24 cellular contexts compared by ENCODE assay signal in the genomic region with DNA sequence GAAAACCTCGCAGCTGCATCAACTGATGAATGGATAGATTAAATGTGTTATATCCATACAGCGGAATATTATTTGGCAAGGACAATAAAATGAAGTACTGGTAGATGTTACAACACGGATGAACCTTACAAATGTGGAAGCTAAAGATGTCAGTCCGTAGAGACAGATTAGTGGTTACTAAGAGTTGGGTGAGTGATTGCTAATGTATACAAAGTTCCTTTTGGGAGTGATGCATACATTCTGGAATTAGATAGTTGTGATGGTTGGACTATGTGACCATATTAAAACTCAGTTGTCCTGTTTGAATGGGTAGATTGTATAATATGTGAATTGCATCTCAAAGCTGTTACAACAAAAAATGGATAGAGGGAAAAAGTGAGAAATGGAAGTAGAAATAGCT. TPM values are rescaled to one million over a fixed set of nuclear protein-coding genes. Genes with fewer than 3 reads are reported as not detected.
DNase-seq lines count a peak whose midpoint lies in the region; ATAC-seq, FAIRE-seq and TF ChIP-seq lines count a peak whose summit lies in the region.
"Had no signal": no experiment of that assay in that cellular context is flagged by ENCODE, and none has a peak within 500 bp of the region (broad histone marks: within the 10 kb centered on the region; RNA-seq: fewer than 3 reads in every experiment).

No MANE protein-coding gene starts in this region.

- no peaks in the 10 kb centered on the region for H3K9me3 Mint-ChIP-seq in activated naive CD4-positive, alpha-beta T cell treated with anti-CD3 and anti-CD28 coated beads, Interleukin-2, amount 50 U/mL, for 24 hours
- no peaks in the 10 kb centered on the region for H3K9me3 Mint-ChIP-seq in activated naive CD4-positive, alpha-beta T cell treated with anti-CD3 and anti-CD28 coated beads for 36 hours
- H3K9me3 Mint-ChIP-seq in astrocyte (ENCODE audit: unreplicated experiment) = no peaks in the 10 kb centered on the region
- H3K9me3 Mint-ChIP-seq: activated CD8-positive, alpha-beta T cell treated with anti-CD3 and anti-CD28 coated beads for 36 hours; activated T-helper 2 cell treated with anti-CD3 and anti-CD28 coated beads, Interferon-gamma antibody, Interleukin-2, Interleukin-4, amounts not matched to agents 10 μg/mL and 5 μg/mL and 100 μg/mL, durations not matched to agents 14 hours and 24 hours and 36 hours; GM23338; memory B cell had no signal

- no peak for TF ChIP-seq CTCF in IMR-90 (conservative IDR thresholded peaks at IDR 0.05; ENCODE audit: low read depth, low read length)
- no peak for TF ChIP-seq CTCF in astrocyte (IDR thresholded peaks at IDR 0.05; ENCODE audit: insufficient read depth, low read depth, low read length)
- no peak for TF ChIP-seq CTCF in neural cell (IDR thresholded peaks at IDR 0.05; ENCODE audit: poor library complexity, severe bottlenecking)

- H3K27ac ChIP-seq in IMR-90 (ENCODE audit: insufficient read depth, low read length) (no peak overlapping the region), astrocyte (ENCODE audit: low read depth, low read length) (no peak overlapping the region), neural cell (ENCODE audit: low read length) (no peak overlapping the region)
- H3K27ac ChIP-seq: colonic mucosa, neutrophil, VCaP had no signal

- no peaks in the 10 kb centered on the region for H3F3A ChIP-seq in neural cell (ENCODE audit: insufficient read depth, low read length, poor library complexity, severe bottlenecking)

- H3K9ac ChIP-seq in IMR-90 (ENCODE audit: low read depth, low read length) (no peak overlapping the region), astrocyte (ENCODE audit: low read length) (no peak overlapping the region), neural cell (ENCODE audit: low read length) (no peak overlapping the region)

- H3K56ac ChIP-seq in IMR-90 (ENCODE audit: extremely low read depth, insufficient read depth, low read length) = no peak overlapping the region

- H4K5ac ChIP-seq in IMR-90 (ENCODE audit: low read depth, low read length) = no peak overlapping the region

- no peaks in the 10 kb centered on the region for H3K27me3 ChIP-seq in IMR-90 (ENCODE audit: control insufficient read depth, insufficient read depth, low read length)
- H3K27me3 ChIP-seq in astrocyte (ENCODE audit: insufficient read depth, low read length) = no peaks in the 10 kb centered on the region
- H3K27me3 ChIP-seq in neural cell (ENCODE audit: insufficient read depth, low read depth, low read length) = no peaks in the 10 kb centered on the region
- H3K27me3 ChIP-seq: colonic mucosa, MG63, neutrophil had no signal

- H3K14ac ChIP-seq in IMR-90 (replicated peaks; ENCODE audit: low read depth, low read length) = no peak overlapping the region

- no peak overlapping the region for H2AK5ac ChIP-seq in IMR-90 (ENCODE audit: low read depth, low read length)

- dilution Hi-C loops in IMR-90 (cut with HindIII; ENCODE audit: low sequenced_read_pairs, unreplicated experiment) = no loop called here

- no peak for TF ChIP-seq EP300 in neural cell (conservative IDR thresholded peaks at IDR 0.05; ENCODE audit: poor library complexity, severe bottlenecking)

- no peak for ATAC-seq in IMR-90 (ENCODE audit: low read depth)
- ATAC-seq: activated CD8-positive, alpha-beta T cell treated with anti-CD3 and anti-CD28 coated beads for 36 hours; GM23338; Panc1 had no signal

- no peak overlapping the region for H3K23ac ChIP-seq in IMR-90 (ENCODE audit: low read depth, low read length)

- no peak overlapping the region for H3K27ac Mint-ChIP-seq in activated naive CD4-positive, alpha-beta T cell treated with anti-CD3 and anti-CD28 coated beads, Interleukin-2, amount 50 U/mL, for 24 hours
- H3K27ac Mint-ChIP-seq in activated naive CD4-positive, alpha-beta T cell treated with anti-CD3 and anti-CD28 coated beads for 36 hours = no peak overlapping the region
- no peak overlapping the region for H3K27ac Mint-ChIP-seq in astrocyte (ENCODE audit: unreplicated experiment)
- H3K27ac Mint-ChIP-seq: activated CD8-positive, alpha-beta T cell treated with anti-CD3 and anti-CD28 coated beads for 36 hours; activated T-helper 2 cell treated with anti-CD3 and anti-CD28 coated beads, Interferon-gamma antibody, Interleukin-2, Interleukin-4, amounts not matched to agents 10 μg/mL and 5 μg/mL and 100 μg/mL, durations not matched to agents 14 hours and 24 hours and 36 hours; GM23338; memory B cell had no signal

- in situ Hi-C loops in IMR-90 (cut with MboI; ENCODE audit: low sequenced_read_pairs) = no loop called here

- DNase-seq in activated naive CD4-positive, alpha-beta T cell treated with anti-CD3 and anti-CD28 coated beads for 36 hours = no peak
- peak; percentile 33 for DNase-seq in IMR-90
- no peak for DNase-seq in astrocyte (ENCODE audit: low read depth)
- DNase-seq in pons (ENCODE audit: low spot score) = no peak
- no peak for DNase-seq in NCI-H1105 treated with DMSO at 0.1 percent for 48 hours (lab: John Stamatoyannopoulos, UW)
- DNase-seq in NCI-H345 (lab: John Stamatoyannopoulos, UW) = no peak
- DNase-seq: activated CD8-positive, alpha-beta T cell treated with anti-CD3 and anti-CD28 coated beads for 36 hours; colonic mucosa; GDM1; MG63; NCI-H1930; NCI-H510A treated with DMSO at 0.1 percent for 48 hours; stimulated activated CD4-positive, alpha-beta T cell treated with anti-CD3 and anti-CD28 coated beads, Interleukin-1b, Interleukin-23, amount 100 ng/mL, for 48 hours; substantia nigra had no signal

- peaks cover 40% of the 10 kb centered on the region for H3K4me1 Mint-ChIP-seq in activated naive CD4-positive, alpha-beta T cell treated with anti-CD3 and anti-CD28 coated beads, Interleukin-2, amount 50 U/mL, for 24 hours
- H3K4me1 Mint-ChIP-seq in activated naive CD4-positive, alpha-beta T cell treated with anti-CD3 and anti-CD28 coated beads for 36 hours (ENCODE audit: low read depth) = peaks cover 29% of the 10 kb centered on the region
- H3K4me1 Mint-ChIP-seq in astrocyte (ENCODE audit: low read depth, unreplicated experiment) = peaks cover 8% of the 10 kb centered on the region

- H2AFZ ChIP-seq in IMR-90 (replicated peaks; ENCODE audit: low read length, poor library complexity) = no peak overlapping the region
- H2AFZ ChIP-seq in astrocyte (ENCODE audit: low read depth, low read length) = no peak overlapping the region
- no peak overlapping the region for H2AFZ ChIP-seq in neural cell (ENCODE audit: low read depth, low read length)
- H2AFZ ChIP-seq: GM23338 had no signal

- POLR2A ChIA-PET in IMR-90 (lab: Charles Lee; ENCODE audit: unreplicated experiment) = interaction anchor here (0.7 to 0.8 kb wide), 2 partner anchors 10 to 14 kb away, joined by 3 to 4 read pairs; no protein-coding TSS in a partner anchor

- H3K9me1 ChIP-seq in IMR-90 (ENCODE audit: insufficient read depth, low read length) = no peaks in the 10 kb centered on the region

- H3K4me3 Mint-ChIP-seq in activated naive CD4-positive, alpha-beta T cell treated with anti-CD3 and anti-CD28 coated beads, Interleukin-2, amount 50 U/mL, for 24 hours = peak overlapping the region; percentile 98
- H3K4me3 Mint-ChIP-seq in activated naive CD4-positive, alpha-beta T cell treated with anti-CD3 and anti-CD28 coated beads for 36 hours = no peak overlapping the region
- H3K4me3 Mint-ChIP-seq in astrocyte (ENCODE audit: unreplicated experiment) = no peak overlapping the region

- no peak overlapping the region for H4K8ac ChIP-seq in IMR-90 (ENCODE audit: low read depth in 2 of 2, low read length in 2 of 2)

- no peak overlapping the region for H2BK5ac ChIP-seq in IMR-90 (ENCODE audit: low read depth, low read length, poor library complexity, severe bottlenecking)

- H3K4me3 ChIP-seq in IMR-90 (ENCODE audit: insufficient read depth, low read depth, low read length) = no peak overlapping the region
- H3K4me3 ChIP-seq in astrocyte (ENCODE audit: insufficient read depth, low read depth, low read length) = no peak overlapping the region
- H3K4me3 ChIP-seq in neural cell (ENCODE audit: low read length) = peak overlapping the region; percentile 91
- H3K4me3 ChIP-seq: colonic mucosa, GM23338 had no signal

- H3K4me2 ChIP-seq in IMR-90 (ENCODE audit: low read depth, low read length) (peak overlapping the region; percentile 31; the same call in 1 of the 2 replicates), astrocyte (ENCODE audit: low read length) (peak overlapping the region; percentile 95), neural cell (ENCODE audit: low read length) (no peak overlapping the region)
- H3K4me2 ChIP-seq: GM23338 had no signal

- H3K79me2 ChIP-seq in astrocyte (ENCODE audit: insufficient read depth, low read length) = peaks cover 55% of the 10 kb centered on the region
- H3K79me2 ChIP-seq in neural cell (replicated peaks; ENCODE audit: insufficient read depth, low read length) = peaks cover 43% of the 10 kb centered on the region

- H2BK120ac ChIP-seq in IMR-90 (ENCODE audit: low read depth, low read length) = no peak overlapping the region

- H3K27me3 Mint-ChIP-seq in activated naive CD4-positive, alpha-beta T cell treated with anti-CD3 and anti-CD28 coated beads, Interleukin-2, amount 50 U/mL, for 24 hours = no peaks in the 10 kb centered on the region
- H3K27me3 Mint-ChIP-seq in activated naive CD4-positive, alpha-beta T cell treated with anti-CD3 and anti-CD28 coated beads for 36 hours (ENCODE audit: low read depth) = no peaks in the 10 kb centered on the region
- no peaks in the 10 kb centered on the region for H3K27me3 Mint-ChIP-seq in astrocyte (ENCODE audit: low read depth, unreplicated experiment)
- H3K27me3 Mint-ChIP-seq: activated CD8-positive, alpha-beta T cell treated with anti-CD3 and anti-CD28 coated beads for 36 hours; memory B cell had no signal

- 89% methylated on average over 4 of the region's 4 CpGs; no CpG with 5 or more reads in 1 of the 2 experiments for WGBS in IMR-90 (ENCODE audit: extremely low coverage in 2 of 2, insufficient read length in 1 of 2), 2 experiments

- H3K9me2 ChIP-seq in neural cell (ENCODE audit: insufficient read depth, low read length) = no peaks in the 10 kb centered on the region

- TF ChIP-seq POLR2A in IMR-90 (IDR thresholded peaks at IDR 0.05; ENCODE audit: low read depth, low read length) = no peak

- FAIRE-seq in astrocyte (lab: Jason Lieb, UNC) = peak; percentile 83
- FAIRE-seq: endothelial cell of umbilical vein, islet of Langerhans had no signal

- intact Hi-C loops in activated naive CD4-positive, alpha-beta T cell treated with anti-CD3 and anti-CD28 coated beads for 36 hours (cut with micrococcal nuclease) = no loop called here
- intact Hi-C loops in IMR-90 (cut with micrococcal nuclease) = no loop called here

- H2BK20ac ChIP-seq in IMR-90 (ENCODE audit: low read depth, low read length) = no peak overlapping the region

- no peak overlapping the region for H4K91ac ChIP-seq in IMR-90 (ENCODE audit: insufficient read depth, low read depth, low read length)

- H3K79me1 ChIP-seq in IMR-90 (ENCODE audit: low read depth in 1 of 2, low read length in 2 of 2) = peaks cover 13 to 32% of the 10 kb centered on the region in 2 experiments; a peak in 3 of 4 replicates

- H3K36me3 Mint-ChIP-seq in activated naive CD4-positive, alpha-beta T cell treated with anti-CD3 and anti-CD28 coated beads, Interleukin-2, amount 50 U/mL, for 24 hours = peaks cover 12% of the 10 kb centered on the region
- H3K36me3 Mint-ChIP-seq in activated naive CD4-positive, alpha-beta T cell treated with anti-CD3 and anti-CD28 coated beads for 36 hours (ENCODE audit: low read depth) = peaks cover 19% of the 10 kb centered on the region
- H3K36me3 Mint-ChIP-seq in astrocyte (ENCODE audit: low read depth, unreplicated experiment) = peaks cover 2% of the 10 kb centered on the region

- no TSS peak for BruUV-seq in IMR-90 (replicated peaks; lab: Mats Ljungman, UMichigan)

- CTCF ChIA-PET in activated naive CD4-positive, alpha-beta T cell treated with anti-CD3 and anti-CD28 coated beads for 36 hours (lab: Charles Lee) = interaction anchor here (0.8 kb wide), 1 partner anchor 10 kb away, joined by 3 read pairs; no protein-coding TSS in a partner anchor
- CTCF ChIA-PET in IMR-90 (lab: Yijun Ruan, JAX) = interaction anchor here (0.8 to 1.8 kb wide), 2 partner anchors 9 to 94 kb away, joined by 3 to 6 read pairs; no protein-coding TSS in a partner anchor

- TF ChIP-seq RAD21 in IMR-90 (IDR thresholded peaks at IDR 0.05; ENCODE audit: low read length) (no peak), neural cell (conservative IDR thresholded peaks at IDR 0.05) (no peak)

- H2BK15ac ChIP-seq in IMR-90 (ENCODE audit: low read depth, low read length) = no peak overlapping the region

- H3K9me3 ChIP-seq in IMR-90 (ENCODE audit: control insufficient read depth, insufficient read depth, low read length) (no peaks in the 10 kb centered on the region), astrocyte (ENCODE audit: insufficient read depth, low read depth, low read length) (no peaks in the 10 kb centered on the region), neural cell (ENCODE audit: low read length) (no peaks in the 10 kb centered on the region)
- H3K9me3 ChIP-seq: colonic mucosa, MG63, neutrophil had no signal

- no peak overlapping the region for H3K18ac ChIP-seq in IMR-90 (ENCODE audit: low read depth, low read length)

- H4K20me1 ChIP-seq in IMR-90 (ENCODE audit: insufficient read depth, low read length) (peaks cover 6% of the 10 kb centered on the region; the same call in 1 of the 2 replicates), astrocyte (ENCODE audit: insufficient read depth, low read length) (peaks cover 24% of the 10 kb centered on the region), neural cell (ENCODE audit: insufficient read depth) (no peaks in the 10 kb centered on the region)

- H2AK9ac ChIP-seq in IMR-90 (replicated peaks; ENCODE audit: low read depth, low read length, poor library complexity) = no peak overlapping the region

- H3K4me1 ChIP-seq in IMR-90 (ENCODE audit: control insufficient read depth, insufficient read depth, low read length) = no peaks in the 10 kb centered on the region; the same call in 1 of the 2 replicates
- peaks cover 6% of the 10 kb centered on the region for H3K4me1 ChIP-seq in astrocyte (ENCODE audit: insufficient read depth, low read length)

- no peak overlapping the region for H3K4ac ChIP-seq in IMR-90 (ENCODE audit: low read depth, low read length)

- H3K36me3 ChIP-seq in IMR-90 (ENCODE audit: control insufficient read depth, insufficient read depth, low read length) (peaks cover 10% of the 10 kb centered on the region), astrocyte (ENCODE audit: insufficient read depth, low read length) (peaks cover 20% of the 10 kb centered on the region), neural cell (ENCODE audit: insufficient read depth, low read length) (peaks cover 4% of the 10 kb centered on the region)
- H3K36me3 ChIP-seq: colonic mucosa had no signal

RNA-seq across cellular contexts. Expression of gene FIP1L1, which starts 2.8 kb away (rescaled TPM):
- 10 to 100 TPM; 49.9 to 55.4 TPM for total RNA-seq in activated naive CD4-positive, alpha-beta T cell treated with anti-CD3 and anti-CD28 coated beads for 36 hours
- total RNA-seq in IMR-90 (2012; rRNA removed) (37.5 and 48.9 TPM in 2 replicates), astrocyte (45.4 and 50.9 TPM in 2 replicates)
- polyA plus RNA-seq in IMR-90 (2012; rRNA removed) (28.6 and 31.1 TPM in 2 replicates), neural cell (89.0 and 94.5 TPM in 2 replicates)
- polyA plus RNA-seq in IMR-90 (2012; cell fraction: cytosol; rRNA removed) = 6.6 and 12.8 TPM in 2 replicates
- polyA plus RNA-seq in IMR-90 (2012; cell fraction: nucleus; rRNA removed; ENCODE audit: low replicate concordance) = 6.9 and 47.0 TPM in 2 replicates
- 161 and 171 TPM in 2 replicates for polyA minus RNA-seq in neural cell

RNA-seq across cellular contexts. Expression of gene SCFD2, which starts 14.4 kb away (rescaled TPM):
- total RNA-seq in activated naive CD4-positive, alpha-beta T cell treated with anti-CD3 and anti-CD28 coated beads for 36 hours = 10 to 100 TPM; 14.3 to 15.1 TPM
- 51.9 and 62.4 TPM in 2 replicates for total RNA-seq in IMR-90 (2012; rRNA removed)
- polyA plus RNA-seq in IMR-90 (2012; rRNA removed) = 18.9 and 19.8 TPM in 2 replicates
- 12.1 and 13.6 TPM in 2 replicates for polyA plus RNA-seq in IMR-90 (2012; cell fraction: cytosol; rRNA removed)
- 9.8 and 11.1 TPM in 2 replicates for polyA plus RNA-seq in IMR-90 (2012; cell fraction: nucleus; rRNA removed; ENCODE audit: low replicate concordance)
- total RNA-seq in astrocyte = 11.9 and 13.9 TPM in 2 replicates
- polyA plus RNA-seq in neural cell = 5.0 and 8.3 TPM in 2 replicates
- 20.5 and 20.8 TPM in 2 replicates for polyA minus RNA-seq in neural cell
